1 cellular context compared by ENCODE assay signal in genomic region chr17:39808409-39808997, GRCh38.
TF ChIP-seq lines count a peak whose summit lies in the region.

No MANE protein-coding gene starts in this region.

TF ChIP-seq in A549, 52 proteins besides CTCF, POLR2A, EP300 and RAD21 (continued from another document):
- no peak for TF ChIP-seq BCL3 (IDR thresholded peaks at IDR 0.05)
- TF ChIP-seq TFCP2L1 (CRISPR knock-in tag; IDR thresholded peaks at IDR 0.05) = no peak
- TF ChIP-seq RCOR1 (IDR thresholded peaks at IDR 0.05; ENCODE audit: low read depth, low read length) = no peak
- TF ChIP-seq ZC3H11A (IDR thresholded peaks at IDR 0.05) = no peak
TF ChIP-seq in A549: peak in this region for 0.
